In the genomic region with DNA sequence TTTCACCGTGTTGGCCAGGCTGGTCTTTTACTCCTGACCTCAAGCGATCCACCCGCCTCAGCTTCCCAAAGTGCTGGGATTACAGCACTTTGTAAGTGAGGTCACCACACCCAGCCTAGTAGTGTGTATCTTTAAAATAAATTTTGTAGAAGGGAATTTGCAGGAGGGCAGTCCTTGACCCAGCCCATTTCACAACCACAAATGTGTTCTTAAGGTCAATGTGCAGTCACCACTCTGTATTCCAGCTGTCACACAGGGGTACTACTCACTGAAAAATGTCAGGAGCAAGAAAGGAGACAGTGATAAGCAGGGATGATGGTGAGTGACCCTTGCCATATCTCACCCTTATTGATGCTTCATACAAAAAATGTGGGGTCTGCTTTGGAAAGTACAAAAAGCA, we compare ENCODE assay signal across 19 cellular contexts.
"Had no signal": no experiment of that assay in that cellular context is flagged by ENCODE, and none has a peak within 500 bp of the region (broad histone marks: within the 10 kb centered on the region; RNA-seq: fewer than 3 reads in every experiment).

No MANE protein-coding gene starts in this region.

- H3K36me3 ChIP-seq: brain microvascular endothelial cell, transverse colon, uterus had no signal

- H3K27me3 ChIP-seq: brain microvascular endothelial cell, transverse colon, uterus had no signal

- DNase-seq: activated CD4-positive, alpha-beta T cell treated with anti-CD3 and anti-CD28 coated beads, Interleukin-2, amount 10 ng/mL, durations not matched to agents 7 days and 5 days; activated CD8-positive, alpha-beta T cell treated with anti-CD3 and anti-CD28 coated beads, Interleukin-2, amount 10 ng/mL, durations not matched to agents 7 days and 5 days; activated naive CD4-positive, alpha-beta T cell treated with Interleukin-2 at 50 U/mL for 16 hours; activated naive CD8-positive, alpha-beta T cell treated with anti-CD3 and anti-CD28 coated beads, Interleukin-2, amount 10 ng/mL, durations not matched to agents 7 days and 5 days; activated T-cell treated with anti-CD3 and anti-CD28 coated beads, Interleukin-2, amount 50 U/mL, for 24 hours; aorta; brain microvascular endothelial cell; effector memory CD8-positive, alpha-beta T cell; foreskin melanocyte; glutamatergic neuron; hippocampal formation; nephron progenitor cell; occipital lobe; retina; stimulated activated naive CD4-positive, alpha-beta T cell; T-cell; transverse colon; uterus had no signal

- H3K4me1 ChIP-seq: transverse colon, uterus had no signal

- H3K4me3 ChIP-seq: lung, transverse colon, uterus had no signal

- H3K27ac ChIP-seq: brain microvascular endothelial cell, transverse colon, uterus had no signal

- H3K9me3 ChIP-seq: transverse colon, uterus had no signal

- ATAC-seq: activated CD8-positive, alpha-beta T cell treated with anti-CD3 and anti-CD28 coated beads, Interleukin-2, amount 10 ng/mL, durations not matched to agents 7 days and 5 days; effector memory CD8-positive, alpha-beta T cell; T-cell had no signal
